Comparison of ENCODE assay signal across 10 cellular contexts in genomic region chr16:4377573-4378146, GRCh38. TPM values are rescaled to one million over a fixed set of nuclear protein-coding genes. Genes with fewer than 3 reads are reported as not detected.
DNase-seq lines count a peak whose midpoint lies in the region; ATAC-seq and TF ChIP-seq lines count a peak whose summit lies in the region.
"Had no signal": no experiment of that assay in that cellular context is flagged by ENCODE, and none has a peak within 500 bp of the region (broad histone marks: within the 10 kb centered on the region; RNA-seq: fewer than 3 reads in every experiment).

No MANE protein-coding gene starts in this region.

- H3K27ac ChIP-seq in BLaER1 treated with 17β-estradiol and CSF1 and Interleukin-3, amounts not matched to agents 10 nM and 100 nM = peak overlapping the region in 5 of 11 experiments; percentile 19 to 59 (median 49); a peak in 8 of 22 replicates
- H3K27ac ChIP-seq in RWPE2 (ENCODE audit: poor library complexity, severe bottlenecking) = peak overlapping the region; percentile 94
- H3K27ac ChIP-seq in gastroesophageal sphincter = peak overlapping the region in 3 of 4 donors; percentile 88 to 91 (median 89)
- no peak overlapping the region for H3K27ac ChIP-seq in trophoblast cell (ENCODE audit: low read depth, low read length)

- TF ChIP-seq CTCF in RWPE2 (IDR thresholded peaks at IDR 0.05; ENCODE audit: poor library complexity, severe bottlenecking) = peak; percentile 23
- TF ChIP-seq CTCF in gastroesophageal sphincter (IDR thresholded peaks at IDR 0.05) = no peak
- TF ChIP-seq CTCF in CD14-positive monocyte (IDR thresholded peaks at IDR 0.05) = no peak

- no peak overlapping the region for H2BK12ac ChIP-seq in trophoblast cell (ENCODE audit: low read length)

- H2BK5ac ChIP-seq in trophoblast cell (ENCODE audit: low read depth, low read length, poor library complexity) = no peak overlapping the region

- H3K23ac ChIP-seq in trophoblast cell (ENCODE audit: low read length) = no peak overlapping the region

- intact Hi-C loops in CD14-positive monocyte (cut with micrococcal nuclease) = no loop called here

- H3K36me3 ChIP-seq in BLaER1 treated with 17β-estradiol and CSF1 and Interleukin-3, amounts not matched to agents 10 nM and 100 nM = peaks cover 15 to 65% (median 33%) of the 10 kb centered on the region in 11 experiments; a peak in 20 of 22 replicates
- H3K36me3 ChIP-seq in RWPE2 (ENCODE audit: low read depth) (peaks cover 6% of the 10 kb centered on the region), gastroesophageal sphincter (peaks cover 0 to 25% of the 10 kb centered on the region in 2 donors), trophoblast cell (ENCODE audit: control insufficient read depth in 1 of 2, insufficient read depth in 2 of 2, low read length in 2 of 2) (peaks cover 27 to 31% of the 10 kb centered on the region in 2 experiments)

- H4K91ac ChIP-seq in trophoblast cell (ENCODE audit: low read depth, low read length) = no peak overlapping the region

- H4K20me1 ChIP-seq in BLaER1 treated with 17β-estradiol and CSF1 and Interleukin-3, amounts not matched to agents 10 nM and 100 nM = peaks cover 77 to 99% (median 97%) of the 10 kb centered on the region in 11 experiments

- no peak overlapping the region for H2AFZ ChIP-seq in trophoblast cell (ENCODE audit: insufficient read depth, low read length, poor library complexity)

- H3K4me2 ChIP-seq in BLaER1 treated with 17β-estradiol and CSF1 and Interleukin-3, amounts not matched to agents 10 nM and 100 nM = peak overlapping the region in 9 of 11 experiments; percentile 5 to 63 (median 19); a peak in 12 of 22 replicates
- no peak overlapping the region for H3K4me2 ChIP-seq in trophoblast cell (ENCODE audit: low read length)

- H3K4ac ChIP-seq in trophoblast cell (ENCODE audit: low read depth, low read length) = no peak overlapping the region

- peak overlapping the region in 9 of 11 experiments; percentile 4 to 53 (median 39); a peak in 10 of 22 replicates for H3K9ac ChIP-seq in BLaER1 treated with 17β-estradiol and CSF1 and Interleukin-3, amounts not matched to agents 10 nM and 100 nM
- no peak overlapping the region for H3K9ac ChIP-seq in trophoblast cell (ENCODE audit: low read length)

- peaks cover 13% of the 10 kb centered on the region for H3K79me2 ChIP-seq in trophoblast cell (ENCODE audit: control insufficient read depth, insufficient read depth, low read length, poor library complexity)

- no peak overlapping the region for H3K14ac ChIP-seq in trophoblast cell (ENCODE audit: low read length)

- TF ChIP-seq EP300 in gastroesophageal sphincter (IDR thresholded peaks at IDR 0.05) = no peak

- H3K18ac ChIP-seq in trophoblast cell (ENCODE audit: low read length) = peak overlapping the region; percentile 27

- peaks cover 14 to 54% of the 10 kb centered on the region in 2 donors for H3K36me3 Mint-ChIP-seq in CD14-positive monocyte

- no peak overlapping the region for H2BK120ac ChIP-seq in trophoblast cell (ENCODE audit: insufficient read depth, low read length, poor library complexity)

- H2AK5ac ChIP-seq in trophoblast cell (ENCODE audit: low read length) = no peak overlapping the region

- DNase-seq in RWPE2 (ENCODE audit: low spot score) (no peak), trophoblast cell (no peak), kidney tubule cell (ENCODE audit: low spot score) (no peak), CD14-positive monocyte (ENCODE audit: low spot score) (no peak), RKO (ENCODE audit: low spot score) (no peak)
- DNase-seq: COR-L47 had no signal

- no peaks in the 10 kb centered on the region for H3K27me3 ChIP-seq in BLaER1 treated with 17β-estradiol and CSF1 and Interleukin-3, amounts not matched to agents 10 nM and 100 nM
- H3K27me3 ChIP-seq in RWPE2 (ENCODE audit: insufficient read depth, poor library complexity, severe bottlenecking) = no peaks in the 10 kb centered on the region
- H3K27me3 ChIP-seq in gastroesophageal sphincter = no peaks in the 10 kb centered on the region
- H3K27me3 ChIP-seq in trophoblast cell (ENCODE audit: insufficient read depth, low read length) = no peaks in the 10 kb centered on the region

- peaks cover 60 to 81% (median 72%) of the 10 kb centered on the region in 10 experiments for H3K4me1 ChIP-seq in BLaER1 treated with 17β-estradiol and CSF1 and Interleukin-3, amounts not matched to agents 10 nM and 100 nM
- peaks cover 48% of the 10 kb centered on the region for H3K4me1 ChIP-seq in RWPE2 (ENCODE audit: insufficient read depth, poor library complexity, severe bottlenecking)
- peaks cover 3 to 88% (median 57%) of the 10 kb centered on the region in 3 donors for H3K4me1 ChIP-seq in gastroesophageal sphincter
- H3K4me1 ChIP-seq in trophoblast cell (ENCODE audit: control insufficient read depth in 1 of 2, insufficient read depth in 2 of 2, low read length in 2 of 2) = peaks cover 45 to 64% of the 10 kb centered on the region in 2 experiments

- no peak overlapping the region for H3K4me3 Mint-ChIP-seq in CD14-positive monocyte
- H3K4me3 Mint-ChIP-seq: dendritic cell treated with granulocyte-macrophage colony-stimulating factor and Interleukin-4, amounts not matched to agents 40 ng/mL and 50 ng/mL, for 4 days had no signal

- peaks cover 22% of the 10 kb centered on the region for H3K4me1 Mint-ChIP-seq in CD14-positive monocyte

- TF ChIP-seq POLR2A in gastroesophageal sphincter (IDR thresholded peaks at IDR 0.05) = no peak

- 40 to 83% methylated on average over 1 of the region's 12 CpGs for WGBS in gastroesophageal sphincter (ENCODE audit: low coverage in 1 of 2), 2 donors
- WGBS in trophoblast cell (ENCODE audit: extremely low coverage, insufficient coverage, insufficient read length) = no CpG with 5 or more reads among the region's 12 CpGs

- no peak overlapping the region for H4K8ac ChIP-seq in trophoblast cell (ENCODE audit: low read depth, low read length)

- no peak overlapping the region for H3K4me3 ChIP-seq in BLaER1 treated with 17β-estradiol and CSF1 and Interleukin-3, amounts not matched to agents 10 nM and 100 nM
- H3K4me3 ChIP-seq in RWPE2 (ENCODE audit: severe bottlenecking) (no peak overlapping the region), gastroesophageal sphincter (no peak overlapping the region), trophoblast cell (ENCODE audit: low read depth, low read length) (no peak overlapping the region)

- peaks cover 13% of the 10 kb centered on the region for H3K79me1 ChIP-seq in trophoblast cell (ENCODE audit: low read length)

- no peaks in the 10 kb centered on the region for H3K9me3 ChIP-seq in BLaER1 treated with 17β-estradiol and CSF1 and Interleukin-3, amounts not matched to agents 10 nM and 100 nM (replicated peaks in 1 of 11)
- H3K9me3 ChIP-seq in RWPE2 (ENCODE audit: severe bottlenecking) = no peaks in the 10 kb centered on the region
- H3K9me3 ChIP-seq in gastroesophageal sphincter = no peaks in the 10 kb centered on the region
- peaks cover 2% of the 10 kb centered on the region for H3K9me3 ChIP-seq in trophoblast cell (ENCODE audit: insufficient read depth, low read depth, low read length)

- H3K9me3 Mint-ChIP-seq in CD14-positive monocyte = no peaks in the 10 kb centered on the region
- H3K9me3 Mint-ChIP-seq: dendritic cell treated with granulocyte-macrophage colony-stimulating factor and Interleukin-4, amounts not matched to agents 40 ng/mL and 50 ng/mL, for 4 days had no signal

- no peak overlapping the region for H4K12ac ChIP-seq in trophoblast cell (ENCODE audit: low read depth, low read length)

- H3K27ac Mint-ChIP-seq in CD14-positive monocyte = peak overlapping the region in 3 of 7 donors; percentile 42 to 78 (median 46)

- H3K27me3 Mint-ChIP-seq in CD14-positive monocyte (ENCODE audit: low read depth in 3 of 3) = peaks cover 2% of the 10 kb centered on the region in 3 donors
- H3K27me3 Mint-ChIP-seq: dendritic cell treated with granulocyte-macrophage colony-stimulating factor and Interleukin-4, amounts not matched to agents 40 ng/mL and 50 ng/mL, for 4 days had no signal

- ATAC-seq in RWPE2 (ENCODE audit: low read depth) (no peak), gastroesophageal sphincter (no peak), HG03521 (IDR thresholded peaks at IDR 0.05; ENCODE audit: unreplicated experiment) (no peak)

RNA-seq across cellular contexts. Expression of gene VASN, which starts 6.0 kb away (rescaled TPM):
- 10 to 100 TPM in 3 of 4 donors, 1 to 10 TPM in 1; 6.8 to 35.8 (median 19.9) TPM for total RNA-seq in gastroesophageal sphincter
- polyA plus RNA-seq in trophoblast cell (2013) = 17.6 and 18.2 TPM in 2 replicates
- polyA plus RNA-seq in CD14-positive monocyte = not detected

RNA-seq across cellular contexts. Expression of gene PAM16, which starts 26.5 kb away (rescaled TPM):
- total RNA-seq in gastroesophageal sphincter = 10 to 100 TPM; 26.0 to 37.3 (median 34.7) TPM
- polyA plus RNA-seq in trophoblast cell (2013) = 40.6 and 45.5 TPM in 2 replicates
- polyA plus RNA-seq in CD14-positive monocyte = 10 to 100 TPM; 34.3 to 37.6 TPM

RNA-seq across cellular contexts. Expression of gene CORO7, which starts 38.7 kb away (rescaled TPM):
- 10 to 100 TPM; 11.0 to 38.9 (median 17.8) TPM for total RNA-seq in gastroesophageal sphincter
- 18.8 and 18.9 TPM in 2 replicates for polyA plus RNA-seq in trophoblast cell (2013)
- 10 to 100 TPM; 44.7 to 68.4 TPM for polyA plus RNA-seq in CD14-positive monocyte

RNA-seq across cellular contexts. Expression of gene DNAJA3, which starts 48.0 kb away (rescaled TPM):
- 10 to 100 TPM; 39.6 to 55.6 (median 43.9) TPM for total RNA-seq in gastroesophageal sphincter
- polyA plus RNA-seq in trophoblast cell (2013) = 32.8 and 34.3 TPM in 2 replicates
- 10 to 100 TPM; 17.1 to 19.5 TPM for polyA plus RNA-seq in CD14-positive monocyte
